Comparison of ENCODE assay signal across 14 cellular contexts in the genomic region with DNA sequence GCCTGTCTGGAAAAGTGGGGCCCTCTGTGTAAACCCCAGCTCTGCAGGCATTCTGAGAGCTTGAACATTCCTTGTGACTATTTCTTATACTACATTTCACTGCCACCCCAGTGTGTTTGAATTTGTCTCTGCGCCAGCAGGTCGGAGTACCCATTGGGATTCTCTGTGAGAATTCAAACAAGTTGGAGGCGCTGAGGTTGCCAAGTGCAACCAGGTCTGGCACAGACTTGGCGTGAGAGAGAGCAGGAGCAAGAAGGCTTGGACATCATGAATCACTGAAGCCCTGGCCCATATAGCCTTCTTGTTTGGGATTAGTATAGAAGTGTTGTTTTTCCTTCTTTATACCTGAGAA. TPM values are rescaled to one million over a fixed set of nuclear protein-coding genes. Genes with fewer than 3 reads are reported as not detected.
A peak's percentile ranks its signal among the peaks of the same experiment; 100 is the strongest.
DNase-seq lines count a peak whose midpoint lies in the region; ATAC-seq and TF ChIP-seq lines count a peak whose summit lies in the region.
"Had no signal": no experiment of that assay in that cellular context is flagged by ENCODE, and none has a peak within 500 bp of the region (broad histone marks: within the 10 kb centered on the region; RNA-seq: fewer than 3 reads in every experiment).

No MANE protein-coding gene starts in this region.

- peaks cover 12% of the 10 kb centered on the region for H3K27me3 Mint-ChIP-seq in nephron (ENCODE audit: low read depth)

- no peak for TF ChIP-seq CTCF in ascending aorta (IDR thresholded peaks at IDR 0.05)
- peak; percentile 1 for TF ChIP-seq CTCF in foreskin keratinocyte (conservative IDR thresholded peaks at IDR 0.05)
- TF ChIP-seq CTCF in nephron (IDR thresholded peaks at IDR 0.05; ENCODE audit: unreplicated experiment in 3 of 3) = no peak
- TF ChIP-seq CTCF in upper lobe of right lung (IDR thresholded peaks at IDR 0.05) = no peak

- H3K36me3 Mint-ChIP-seq in nephron (ENCODE audit: low read depth) = peaks cover 27% of the 10 kb centered on the region

- no peaks in the 10 kb centered on the region for H3K9me3 ChIP-seq in ascending aorta
- H3K9me3 ChIP-seq in upper lobe of right lung = no peaks in the 10 kb centered on the region

- H3K9me3 Mint-ChIP-seq in nephron = peaks cover 3% of the 10 kb centered on the region
- H3K9me3 Mint-ChIP-seq: activated T-helper 1 cell treated with anti-CD3 and anti-CD28 coated beads, Interleukin-12 subunit alpha, Interleukin-12 subunit beta, Interleukin-2, Interleukin-4 antibody, amounts not matched to agents 30 ng/mL and 10 ng/mL and 1 ng/mL, durations not matched to agents 14 hours and 24 hours and 36 hours had no signal

- H3K4me3 Mint-ChIP-seq in nephron = peak overlapping the region in 1 of 3 experiments; percentile 54
- H3K4me3 Mint-ChIP-seq: activated T-helper 1 cell treated with anti-CD3 and anti-CD28 coated beads, Interleukin-12 subunit alpha, Interleukin-12 subunit beta, Interleukin-2, Interleukin-4 antibody, amounts not matched to agents 30 ng/mL and 10 ng/mL and 1 ng/mL, durations not matched to agents 14 hours and 24 hours and 36 hours had no signal

- intact Hi-C loops in ascending aorta (cut with DNase I) = loop anchor here (2.0 kb wide), 1 partner anchor 33 kb away; a partner anchor contains a TSS
- intact Hi-C loops in upper lobe of right lung (cut with DNase I) = no loop called here

- peaks cover 62% of the 10 kb centered on the region for H3K4me1 Mint-ChIP-seq in nephron

- H3K27ac ChIP-seq in ascending aorta (peak overlapping the region; percentile 69 to 77), foreskin keratinocyte (peak overlapping the region; percentile 39), upper lobe of right lung (peak overlapping the region; percentile 78)
- H3K27ac ChIP-seq: parathyroid adenoma had no signal

- no peak for DNase-seq in ascending aorta (ENCODE audit: low spot score in 2 of 2)
- no peak for DNase-seq in foreskin keratinocyte
- no peak for DNase-seq in upper lobe of right lung
- DNase-seq in HuH-7.5 (ENCODE audit: low spot score) = no peak
- DNase-seq: Karpas-422; NCI-H1436 treated with DMSO at 0.1 percent for 48 hours; NCI-H748 treated with DMSO at 0.1 percent for 48 hours; SIG-M5; stimulated activated CD4-positive, alpha-beta T cell treated with anti-CD3 and anti-CD28 coated beads, Interleukin-2, amount 100 ng/mL, for 48 hours had no signal

- peak overlapping the region; percentile 98 to 99 (median 99) for H3K27ac Mint-ChIP-seq in nephron
- H3K27ac Mint-ChIP-seq: activated T-helper 1 cell treated with anti-CD3 and anti-CD28 coated beads, Interleukin-12 subunit alpha, Interleukin-12 subunit beta, Interleukin-2, Interleukin-4 antibody, amounts not matched to agents 30 ng/mL and 10 ng/mL and 1 ng/mL, durations not matched to agents 14 hours and 24 hours and 36 hours had no signal

- H3K36me3 ChIP-seq in ascending aorta = no peaks in the 10 kb centered on the region
- no peaks in the 10 kb centered on the region for H3K36me3 ChIP-seq in upper lobe of right lung

- ATAC-seq in foreskin keratinocyte (peak; percentile 61), upper lobe of right lung (no peak), HG03439 (IDR thresholded peaks at IDR 0.05; ENCODE audit: unreplicated experiment) (no peak), HG03469 (IDR thresholded peaks at IDR 0.05; ENCODE audit: unreplicated experiment) (no peak)

- no peak overlapping the region for H3K4me3 ChIP-seq in ascending aorta
- no peak overlapping the region for H3K4me3 ChIP-seq in upper lobe of right lung

- H3K27me3 ChIP-seq in ascending aorta = no peaks in the 10 kb centered on the region
- H3K27me3 ChIP-seq in foreskin keratinocyte = no peaks in the 10 kb centered on the region
- H3K27me3 ChIP-seq in upper lobe of right lung = no peaks in the 10 kb centered on the region

- peaks cover 26 to 30% of the 10 kb centered on the region in 2 donors for H3K4me1 ChIP-seq in ascending aorta
- peaks cover 29% of the 10 kb centered on the region for H3K4me1 ChIP-seq in foreskin keratinocyte
- H3K4me1 ChIP-seq in upper lobe of right lung = peaks cover 11% of the 10 kb centered on the region
- H3K4me1 ChIP-seq: parathyroid adenoma had no signal

RNA-seq across cellular contexts. Expression of a gene that starts 33.0 kb away (rescaled TPM):
- total RNA-seq in ascending aorta = 185 TPM
- total RNA-seq in foreskin keratinocyte = 251 and 257 TPM in 2 replicates
- 71.6 and 80.2 TPM in 2 replicates for polyA plus RNA-seq in foreskin keratinocyte
- 173 TPM for total RNA-seq in upper lobe of right lung
